In the genomic region with DNA sequence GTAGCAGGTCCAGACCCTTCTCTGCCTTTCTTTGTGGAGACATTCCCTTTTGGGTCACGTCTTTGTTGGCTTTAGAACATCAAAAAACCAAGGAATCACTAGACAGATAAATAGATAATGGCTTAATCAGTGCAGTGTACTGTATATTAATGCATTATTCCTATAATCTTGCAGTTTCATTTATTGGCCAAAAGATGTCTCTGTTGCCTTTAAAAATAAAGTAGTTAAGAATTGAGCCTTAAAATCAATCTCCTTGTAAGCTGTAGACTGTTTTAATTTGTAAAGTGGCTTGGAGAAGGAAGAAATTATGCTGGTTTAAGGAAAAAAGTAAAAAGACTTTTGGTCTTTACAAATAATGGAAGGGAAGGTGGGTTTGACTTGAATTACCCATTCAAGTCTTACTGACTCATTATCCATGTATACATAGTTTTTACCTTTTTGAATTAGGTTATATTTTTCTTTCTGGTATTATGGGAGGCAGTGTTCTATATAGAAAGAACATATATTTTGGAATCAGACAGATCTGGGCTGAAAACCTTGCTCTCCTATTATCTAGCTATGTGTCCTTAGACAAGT, we compare ENCODE assay signal across 8 cellular contexts.
DNase-seq lines count a peak whose midpoint lies in the region; ATAC-seq and TF ChIP-seq lines count a peak whose summit lies in the region.

No MANE protein-coding gene starts in this region.

- no peak for ATAC-seq in activated naive CD8-positive, alpha-beta T cell treated with anti-CD3 and anti-CD28 coated beads, Interleukin-2, amount 50 U/mL, for 24 hours
- ATAC-seq in gastroesophageal sphincter (no peak), WTC11 (no peak)

- POLR2A ChIA-PET in WTC11 (lab: Charles Lee): no interaction called here

- H3K27ac Mint-ChIP-seq in activated naive CD8-positive, alpha-beta T cell treated with anti-CD3 and anti-CD28 coated beads for 36 hours: peak overlapping the region; percentile 23
- H3K27ac Mint-ChIP-seq in activated naive CD8-positive, alpha-beta T cell treated with anti-CD3 and anti-CD28 coated beads, Interleukin-2, amount 50 U/mL, for 24 hours: no peak overlapping the region
- H3K27ac Mint-ChIP-seq in WTC11: no peak overlapping the region

- peaks cover 17% of the 10 kb centered on the region for H3K36me3 Mint-ChIP-seq in activated naive CD8-positive, alpha-beta T cell treated with anti-CD3 and anti-CD28 coated beads for 36 hours
- H3K36me3 Mint-ChIP-seq in activated naive CD8-positive, alpha-beta T cell treated with anti-CD3 and anti-CD28 coated beads, Interleukin-2, amount 50 U/mL, for 24 hours (ENCODE audit: low read depth): peaks cover 37% of the 10 kb centered on the region
- H3K36me3 Mint-ChIP-seq in WTC11: peaks cover 42% of the 10 kb centered on the region

- no peak for TF ChIP-seq EP300 in gastroesophageal sphincter (IDR thresholded peaks at IDR 0.05)
- TF ChIP-seq EP300 in stomach (IDR thresholded peaks at IDR 0.05): no peak

- TF ChIP-seq POLR2A in Peyer's patch (IDR thresholded peaks at IDR 0.05) (no peak), gastroesophageal sphincter (IDR thresholded peaks at IDR 0.05) (no peak), stomach (IDR thresholded peaks at IDR 0.05) (no peak)

- peak in 5 of 6 experiments; percentile 22 to 56 (median 53) for TF ChIP-seq CTCF in Peyer's patch (IDR thresholded peaks at IDR 0.05)
- peak; percentile 11 to 62 (median 58) for TF ChIP-seq CTCF in gastroesophageal sphincter (IDR thresholded peaks at IDR 0.05)
- TF ChIP-seq CTCF in stomach (IDR thresholded peaks at IDR 0.05): peak in 5 of 7 experiments; percentile 10 to 50 (median 29)
- TF ChIP-seq CTCF in WTC11 (IDR thresholded peaks at IDR 0.05): no peak

- H3K9me3 Mint-ChIP-seq in activated naive CD8-positive, alpha-beta T cell treated with anti-CD3 and anti-CD28 coated beads for 36 hours: no peaks in the 10 kb centered on the region
- H3K9me3 Mint-ChIP-seq in activated naive CD8-positive, alpha-beta T cell treated with anti-CD3 and anti-CD28 coated beads, Interleukin-2, amount 50 U/mL, for 24 hours: no peaks in the 10 kb centered on the region
- no peaks in the 10 kb centered on the region for H3K9me3 Mint-ChIP-seq in WTC11

- H3K4me3 ChIP-seq in Peyer's patch (no peak overlapping the region), gastroesophageal sphincter (no peak overlapping the region), stomach (no peak overlapping the region)

- H3K4me1 Mint-ChIP-seq in activated naive CD8-positive, alpha-beta T cell treated with anti-CD3 and anti-CD28 coated beads for 36 hours: peaks cover 8% of the 10 kb centered on the region
- H3K4me1 Mint-ChIP-seq in activated naive CD8-positive, alpha-beta T cell treated with anti-CD3 and anti-CD28 coated beads, Interleukin-2, amount 50 U/mL, for 24 hours: peaks cover 5% of the 10 kb centered on the region
- peaks cover 7% of the 10 kb centered on the region for H3K4me1 Mint-ChIP-seq in WTC11

- H3K27me3 Mint-ChIP-seq in activated naive CD8-positive, alpha-beta T cell treated with anti-CD3 and anti-CD28 coated beads for 36 hours: no peaks in the 10 kb centered on the region
- no peaks in the 10 kb centered on the region for H3K27me3 Mint-ChIP-seq in activated naive CD8-positive, alpha-beta T cell treated with anti-CD3 and anti-CD28 coated beads, Interleukin-2, amount 50 U/mL, for 24 hours
- H3K27me3 Mint-ChIP-seq in WTC11 (ENCODE audit: low read depth): no peaks in the 10 kb centered on the region

- H3K4me1 ChIP-seq in Peyer's patch: no peaks in the 10 kb centered on the region
- H3K4me1 ChIP-seq in gastroesophageal sphincter: peaks cover 21 to 81% (median 29%) of the 10 kb centered on the region in 3 donors
- H3K4me1 ChIP-seq in stomach: peaks cover 0 to 47% (median 14%) of the 10 kb centered on the region in 4 donors

- CTCF ChIA-PET in WTC11 (lab: Charles Lee): interaction anchor here (0.9 to 1.5 kb wide), 4 partner anchors 25 to 315 kb away, joined by 3 to 4 read pairs (median 4); no protein-coding TSS in a partner anchor

- 57 to 60% methylated on average over 1 of the region's 1 CpG for WGBS in gastroesophageal sphincter (ENCODE audit: low coverage in 1 of 2), 2 donors
- 32 to 52% (median 46%) methylated on average over 1 of the region's 1 CpG for WGBS in stomach, 5 donors

- no peaks in the 10 kb centered on the region for H3K9me3 ChIP-seq in Peyer's patch
- no peaks in the 10 kb centered on the region for H3K9me3 ChIP-seq in gastroesophageal sphincter
- H3K9me3 ChIP-seq in stomach: no peaks in the 10 kb centered on the region

- H3K27me3 ChIP-seq in Peyer's patch (no peaks in the 10 kb centered on the region), gastroesophageal sphincter (no peaks in the 10 kb centered on the region), stomach (no peaks in the 10 kb centered on the region)

- DNase-seq in activated naive CD8-positive, alpha-beta T cell treated with anti-CD3 and anti-CD28 coated beads for 36 hours: no peak
- DNase-seq in activated naive CD8-positive, alpha-beta T cell treated with anti-CD3 and anti-CD28 coated beads, Interleukin-2, amount 50 U/mL, for 24 hours: no peak
- DNase-seq in Peyer's patch (no peak), stomach (no peak), WTC11 (ENCODE audit: low spot score) (no peak), NCI-H524 treated with DMSO at 0.1 percent for 48 hours (lab: John Stamatoyannopoulos, UW) (no peak)
- no peak for DNase-seq in stimulated activated CD4-positive, alpha-beta T cell treated with anti-CD3 and anti-CD28 coated beads, Interleukin-4, amount 100 ng/mL, for 4 hours

- H3K4me3 Mint-ChIP-seq in activated naive CD8-positive, alpha-beta T cell treated with anti-CD3 and anti-CD28 coated beads for 36 hours: no peak overlapping the region
- no peak overlapping the region for H3K4me3 Mint-ChIP-seq in activated naive CD8-positive, alpha-beta T cell treated with anti-CD3 and anti-CD28 coated beads, Interleukin-2, amount 50 U/mL, for 24 hours
- no peak overlapping the region for H3K4me3 Mint-ChIP-seq in WTC11

- intact Hi-C loops in stomach (cut with DNase I; ENCODE audit: low total_unique reads): loop anchor here (10.0 kb wide), 2 partner anchors 310 to 340 kb away; no protein-coding TSS in a partner anchor

- H3K27ac ChIP-seq in Peyer's patch (no peak overlapping the region), gastroesophageal sphincter (peak overlapping the region; percentile 89 to 97 (median 92)), stomach (peak overlapping the region in 3 of 5 donors; percentile 43 to 78 (median 72))

- H3K36me3 ChIP-seq in Peyer's patch (peaks cover 0 to 81% (median 0%) of the 10 kb centered on the region in 3 donors), gastroesophageal sphincter (peaks cover 2 to 52% of the 10 kb centered on the region in 2 donors), stomach (peaks cover 31 to 99% (median 87%) of the 10 kb centered on the region in 4 donors)

TF ChIP-seq in WTC11, 78 proteins besides CTCF, POLR2A, EP300 and RAD21:
- TF ChIP-seq, protein P1, sequence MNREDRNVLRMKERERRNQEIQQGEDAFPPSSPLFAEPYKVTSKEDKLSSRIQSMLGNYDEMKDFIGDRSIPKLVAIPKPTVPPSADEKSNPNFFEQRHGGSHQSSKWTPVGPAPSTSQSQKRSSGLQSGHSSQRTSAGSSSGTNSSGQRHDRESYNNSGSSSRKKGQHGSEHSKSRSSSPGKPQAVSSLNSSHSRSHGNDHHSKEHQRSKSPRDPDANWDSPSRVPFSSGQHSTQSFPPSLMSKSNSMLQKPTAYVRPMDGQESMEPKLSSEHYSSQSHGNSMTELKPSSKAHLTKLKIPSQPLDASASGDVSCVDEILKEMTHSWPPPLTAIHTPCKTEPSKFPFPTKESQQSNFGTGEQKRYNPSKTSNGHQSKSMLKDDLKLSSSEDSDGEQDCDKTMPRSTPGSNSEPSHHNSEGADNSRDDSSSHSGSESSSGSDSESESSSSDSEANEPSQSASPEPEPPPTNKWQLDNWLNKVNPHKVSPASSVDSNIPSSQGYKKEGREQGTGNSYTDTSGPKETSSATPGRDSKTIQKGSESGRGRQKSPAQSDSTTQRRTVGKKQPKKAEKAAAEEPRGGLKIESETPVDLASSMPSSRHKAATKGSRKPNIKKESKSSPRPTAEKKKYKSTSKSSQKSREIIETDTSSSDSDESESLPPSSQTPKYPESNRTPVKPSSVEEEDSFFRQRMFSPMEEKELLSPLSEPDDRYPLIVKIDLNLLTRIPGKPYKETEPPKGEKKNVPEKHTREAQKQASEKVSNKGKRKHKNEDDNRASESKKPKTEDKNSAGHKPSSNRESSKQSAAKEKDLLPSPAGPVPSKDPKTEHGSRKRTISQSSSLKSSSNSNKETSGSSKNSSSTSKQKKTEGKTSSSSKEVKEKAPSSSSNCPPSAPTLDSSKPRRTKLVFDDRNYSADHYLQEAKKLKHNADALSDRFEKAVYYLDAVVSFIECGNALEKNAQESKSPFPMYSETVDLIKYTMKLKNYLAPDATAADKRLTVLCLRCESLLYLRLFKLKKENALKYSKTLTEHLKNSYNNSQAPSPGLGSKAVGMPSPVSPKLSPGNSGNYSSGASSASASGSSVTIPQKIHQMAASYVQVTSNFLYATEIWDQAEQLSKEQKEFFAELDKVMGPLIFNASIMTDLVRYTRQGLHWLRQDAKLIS (CRISPR knock-in tag; IDR thresholded peaks at IDR 0.05; ENCODE audit: borderline replicate concordance): no peak
- no peak for TF ChIP-seq ZNF416 (CRISPR knock-in tag; IDR thresholded peaks at IDR 0.05)
- no peak for TF ChIP-seq ZNF317 (CRISPR knock-in tag; IDR thresholded peaks at IDR 0.05; ENCODE audit: borderline replicate concordance, low read depth)

Comparison
In these comparisons a context has a peak if more than half of its experiments do, and no peak if none do; other contexts are left out.
1. H3K27ac ChIP-seq: peak in gastroesophageal sphincter (4 of 4) and stomach (3 of 5); none in Peyer's patch (0 of 4).